Comparison of ENCODE assay signal across 18 cellular contexts in the genomic region with DNA sequence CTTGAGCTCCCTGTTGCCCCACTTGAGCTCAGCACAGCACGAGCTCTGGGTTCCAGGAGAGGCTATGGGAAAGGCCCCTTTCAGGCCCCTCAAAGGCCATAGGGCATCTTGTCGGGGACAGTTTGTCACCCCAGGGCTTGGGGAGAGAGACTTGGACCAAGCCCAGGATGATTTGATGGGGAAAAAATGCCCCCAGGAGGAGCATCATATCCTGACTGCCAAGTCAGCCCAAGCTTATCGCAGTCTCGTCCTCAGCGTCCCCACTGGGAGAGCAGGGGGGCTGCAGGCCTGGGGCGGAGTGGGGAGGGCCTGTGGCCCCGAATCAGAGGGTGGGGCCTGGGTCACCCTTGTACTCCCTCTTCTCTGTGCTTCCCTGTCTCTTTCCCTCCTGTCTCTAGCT. TPM values are rescaled to one million over a fixed set of nuclear protein-coding genes. Genes with fewer than 3 reads are reported as not detected.
A peak's percentile ranks its signal among the peaks of the same experiment; 100 is the strongest.
DNase-seq lines count a peak whose midpoint lies in the region; ATAC-seq, FAIRE-seq and TF ChIP-seq lines count a peak whose summit lies in the region.
"Had no signal": no experiment of that assay in that cellular context is flagged by ENCODE, and none has a peak within 500 bp of the region (broad histone marks: within the 10 kb centered on the region; RNA-seq: fewer than 3 reads in every experiment).

No MANE protein-coding gene starts in this region.

- TF ChIP-seq CTCF in liver (IDR thresholded peaks at IDR 0.05; ENCODE audit: low read depth, low read length, missing input control) (no peak), HepG2 (CRISPR knock-in tag; IDR thresholded peaks at IDR 0.05) (no peak), smooth muscle cell (IDR thresholded peaks at IDR 0.05; ENCODE audit: borderline replicate concordance, insufficient read depth, poor library complexity, severe bottlenecking) (no peak), osteocyte (IDR thresholded peaks at IDR 0.05) (no peak), esophagus muscularis mucosa (IDR thresholded peaks at IDR 0.05) (no peak)

- H3K27me3 ChIP-seq in liver (ENCODE audit: control insufficient read depth in 4 of 4, insufficient read depth in 4 of 4, low read length in 3 of 4) (no peaks in the 10 kb centered on the region), HepG2 (ENCODE audit: control insufficient read depth in 1 of 2, insufficient read depth in 2 of 2, low read length in 2 of 2) (peaks cover 16 to 45% of the 10 kb centered on the region in 2 experiments), smooth muscle cell (ENCODE audit: low read depth) (no peaks in the 10 kb centered on the region), esophagus muscularis mucosa (peaks cover 0 to 66% (median 4%) of the 10 kb centered on the region in 4 donors)

- H3K9me3 ChIP-seq in liver (ENCODE audit: control insufficient read depth in 4 of 4, low read length in 3 of 4), result no peaks in the 10 kb centered on the region
- no peaks in the 10 kb centered on the region for H3K9me3 ChIP-seq in HepG2 (ENCODE audit: low read length)
- no peaks in the 10 kb centered on the region for H3K9me3 ChIP-seq in smooth muscle cell (replicated peaks; ENCODE audit: low read depth)
- H3K9me3 ChIP-seq in esophagus muscularis mucosa, result no peaks in the 10 kb centered on the region
- H3K9me3 ChIP-seq: Caco-2 had no signal

- no peak overlapping the region for H3K27ac Mint-ChIP-seq in osteocyte (ENCODE audit: unreplicated experiment)
- H3K27ac Mint-ChIP-seq in activated T-helper 17 cell treated with anti-CD3 and anti-CD28 coated beads, Interleukin-2, amount 50 U/mL, for 72 hours, result no peak overlapping the region

- no peak for TF ChIP-seq RAD21 in liver (IDR thresholded peaks at IDR 0.05)
- TF ChIP-seq RAD21 in HepG2 (CRISPR knock-in tag; IDR thresholded peaks at IDR 0.05), result no peak

- intact Hi-C loops in HepG2 (cut with micrococcal nuclease; ENCODE audit: unreplicated experiment), result no loop called here
- intact Hi-C loops in left cardiac atrium (cut with DNase I), result no loop called here
- intact Hi-C loops in esophagus muscularis mucosa (cut with DNase I), result no loop called here

- H4K20me1 ChIP-seq in HepG2 (ENCODE audit: insufficient read depth, low read length) (no peaks in the 10 kb centered on the region), smooth muscle cell (ENCODE audit: low read depth) (no peaks in the 10 kb centered on the region)

- peaks cover 20% of the 10 kb centered on the region for H3K4me1 Mint-ChIP-seq in osteocyte (ENCODE audit: unreplicated experiment)
- H3K4me1 Mint-ChIP-seq in activated T-helper 17 cell treated with anti-CD3 and anti-CD28 coated beads, Interleukin-2, amount 50 U/mL, for 72 hours, result peaks cover 17% of the 10 kb centered on the region

- POLR2A ChIA-PET in HepG2 (lab: Yijun Ruan, JAX), result no interaction called here

- H3K27me3 Mint-ChIP-seq in osteocyte (ENCODE audit: unreplicated experiment), result peaks cover 2% of the 10 kb centered on the region
- no peaks in the 10 kb centered on the region for H3K27me3 Mint-ChIP-seq in activated T-helper 17 cell treated with anti-CD3 and anti-CD28 coated beads, Interleukin-2, amount 50 U/mL, for 72 hours

- CTCF ChIA-PET in HepG2 (lab: Yijun Ruan, JAX; ENCODE audit: low intra/inter-chr PET ratio, low total read pairs), result no interaction called here

- BruUV-seq in HepG2 (replicated peaks; lab: Mats Ljungman, UMichigan), result no TSS peak

- H3K36me3 ChIP-seq in liver (ENCODE audit: control insufficient read depth in 4 of 4, insufficient read depth in 3 of 4, low read depth in 1 of 4, low read length in 3 of 4) (no peaks in the 10 kb centered on the region), HepG2 (replicated peaks in 1 of 2; ENCODE audit: control insufficient read depth in 1 of 2, insufficient read depth in 2 of 2, low read length in 2 of 2) (no peaks in the 10 kb centered on the region), smooth muscle cell (ENCODE audit: low read depth) (no peaks in the 10 kb centered on the region), esophagus muscularis mucosa (no peaks in the 10 kb centered on the region)

- FAIRE-seq in HepG2 (lab: Jason Lieb, UNC), result no peak

- H3K9ac ChIP-seq in liver (ENCODE audit: low read depth in 1 of 2, low read length in 2 of 2) (no peak overlapping the region), HepG2 (ENCODE audit: insufficient read depth, low read depth, low read length) (no peak overlapping the region), smooth muscle cell (ENCODE audit: low read depth) (no peak overlapping the region)
- H3K9ac ChIP-seq: KMS-11 had no signal

- TF ChIP-seq POLR2A in HepG2 (IDR thresholded peaks at IDR 0.05; ENCODE audit: insufficient read depth in 1 of 2, low read depth in 2 of 2, low read length in 2 of 2), result no peak
- TF ChIP-seq POLR2A in esophagus muscularis mucosa (IDR thresholded peaks at IDR 0.05; ENCODE audit: low read depth), result no peak

- H2AFZ ChIP-seq in HepG2 (ENCODE audit: low read length) (no peak overlapping the region), smooth muscle cell (ENCODE audit: low read depth) (no peak overlapping the region)
- H2AFZ ChIP-seq: PC-9 had no signal

- 74% methylated on average over 7 of the region's 7 CpGs for WGBS in liver
- whole genome bisulfite sequencing in HepG2 (ENCODE audit: low lambda C conversion rate), result 14% methylated on average over 7 of the region's 7 CpGs
- WGBS in smooth muscle cell (ENCODE audit: low lambda C conversion rate), result 22% methylated on average over 6 of the region's 7 CpGs
- WGBS in esophagus muscularis mucosa, result 41% methylated on average over 6 of the region's 7 CpGs

- no peaks in the 10 kb centered on the region for H3K36me3 Mint-ChIP-seq in osteocyte (ENCODE audit: unreplicated experiment)
- H3K36me3 Mint-ChIP-seq in activated T-helper 17 cell treated with anti-CD3 and anti-CD28 coated beads, Interleukin-2, amount 50 U/mL, for 72 hours (ENCODE audit: low read depth), result no peaks in the 10 kb centered on the region
- H3K36me3 Mint-ChIP-seq: CD4-positive, CD25-positive, alpha-beta regulatory T cell had no signal

- TF ChIP-seq EP300 in HepG2 (IDR thresholded peaks at IDR 0.05; ENCODE audit: low read depth in 2 of 2, low read length in 2 of 2), result no peak
- no peak for TF ChIP-seq EP300 in HepG2 (CRISPR knock-in tag; IDR thresholded peaks at IDR 0.05; ENCODE audit: borderline replicate concordance)
- no peak for TF ChIP-seq EP300 in esophagus muscularis mucosa (IDR thresholded peaks at IDR 0.05)

- H3K4me2 ChIP-seq in HepG2 (ENCODE audit: low read depth, low read length) (no peak overlapping the region), smooth muscle cell (peak overlapping the region; percentile 54)
- H3K4me2 ChIP-seq: KMS-11, PC-9 had no signal

- in situ Hi-C loops in HepG2 (cut with HindIII; ENCODE audit: extremely low pct_ligation_motif_present, low pct_unique_long_range_greater_than_20kb), result no loop called here

- no peak overlapping the region for H3K27ac ChIP-seq in liver (ENCODE audit: low read depth in 1 of 2, low read length in 2 of 2)
- no peak overlapping the region for H3K27ac ChIP-seq in HepG2 (ENCODE audit: extremely low read length, insufficient read depth, low read length)
- H3K27ac ChIP-seq in smooth muscle cell (ENCODE audit: low read depth), result no peak overlapping the region
- no peak overlapping the region for H3K27ac ChIP-seq in esophagus muscularis mucosa (replicated peaks in 1 of 4)
- H3K27ac ChIP-seq: KMS-11, PC-9 had no signal

- DNase-seq in HepG2 (ENCODE audit: low spot score) (no peak), M059J (ENCODE audit: low read depth) (peak; percentile 43), left cardiac atrium (no peak), smooth muscle cell (lab: John Stamatoyannopoulos, UW; ENCODE audit: unreplicated experiment) (no peak), osteocyte (ENCODE audit: extremely low spot score, unreplicated experiment) (no peak), esophagus muscularis mucosa (ENCODE audit: extremely low spot score) (no peak)
- DNase-seq: Caco-2; CD4-positive, CD25-positive, alpha-beta regulatory T cell; DMS153; NCI-H1092; NCI-H1694; NCI-H524; PC-9 had no signal

- H3K4me3 Mint-ChIP-seq in osteocyte (ENCODE audit: unreplicated experiment), result no peak overlapping the region
- H3K4me3 Mint-ChIP-seq in activated T-helper 17 cell treated with anti-CD3 and anti-CD28 coated beads, Interleukin-2, amount 50 U/mL, for 72 hours, result no peak overlapping the region
- H3K4me3 Mint-ChIP-seq: CD4-positive, CD25-positive, alpha-beta regulatory T cell had no signal

- ATAC-seq in HepG2, result no peak
- peak; percentile 21 to 22 for ATAC-seq in left cardiac atrium
- ATAC-seq in activated T-helper 17 cell treated with anti-CD3 and anti-CD28 coated beads, Interleukin-2, amount 50 U/mL, for 72 hours (replicated peaks), result no peak

- H3K4me1 ChIP-seq in liver (ENCODE audit: control insufficient read depth in 4 of 4, insufficient read depth in 4 of 4, low read length in 3 of 4) (peaks cover 0 to 4% (median 0%) of the 10 kb centered on the region in 4 donors), HepG2 (ENCODE audit: insufficient read depth, low read length) (no peaks in the 10 kb centered on the region), smooth muscle cell (ENCODE audit: low read depth) (peaks cover 25% of the 10 kb centered on the region), esophagus muscularis mucosa (peaks cover 42 to 46% (median 44%) of the 10 kb centered on the region in 4 donors)
- H3K4me1 ChIP-seq: Caco-2 had no signal

- no peaks in the 10 kb centered on the region for H3K79me2 ChIP-seq in HepG2 (ENCODE audit: insufficient read depth, low read length)
- H3K79me2 ChIP-seq in smooth muscle cell (ENCODE audit: low read depth), result no peaks in the 10 kb centered on the region

- H3K4me3 ChIP-seq in liver (ENCODE audit: low read depth in 1 of 3, low read length in 3 of 3) (no peak overlapping the region), HepG2 (replicated peaks in 1 of 3; ENCODE audit: insufficient read depth in 1 of 3, low read depth in 2 of 3, low read length in 3 of 3) (no peak overlapping the region), smooth muscle cell (no peak overlapping the region), esophagus muscularis mucosa (no peak overlapping the region)
- H3K4me3 ChIP-seq: PC-9 had no signal

- no peaks in the 10 kb centered on the region for H3F3A ChIP-seq in smooth muscle cell (ENCODE audit: low read depth)

- H3K9me3 Mint-ChIP-seq in osteocyte (ENCODE audit: unreplicated experiment), result no peaks in the 10 kb centered on the region
- H3K9me3 Mint-ChIP-seq in activated T-helper 17 cell treated with anti-CD3 and anti-CD28 coated beads, Interleukin-2, amount 50 U/mL, for 72 hours, result peaks cover 4% of the 10 kb centered on the region

RNA-seq across cellular contexts. Expression of a gene that starts 17.0 kb away (rescaled TPM):
- total RNA-seq in liver (not detected), HepG2 (2016; rRNA removed; fragmentation: Illumina TruSeq; extraction: Trizol) (not detected in 2 replicates), left cardiac atrium (not detected), smooth muscle cell (not detected in 2 replicates), osteocyte (not detected in 2 replicates), esophagus muscularis mucosa (not detected)
- polyA plus RNA-seq in liver (not detected), HepG2 (2011; rRNA removed) (not detected in 2 replicates), smooth muscle cell (not detected in 2 replicates)
- not detected in 2 replicates for total RNA-seq in HepG2 (2016; cell fraction: cytosol; rRNA removed; fragmentation: Illumina TruSeq; extraction: Trizol; ENCODE audit: low read depth)
- total RNA-seq in HepG2 (2016; cell fraction: insoluble cytoplasmic fraction; rRNA removed; fragmentation: Illumina TruSeq; extraction: Trizol), result not detected in 2 replicates
- total RNA-seq in HepG2 (2016; cell fraction: membrane; rRNA removed; fragmentation: Illumina TruSeq; extraction: Trizol), result not detected in 2 replicates
- total RNA-seq in HepG2 (2016; cell fraction: nucleus; rRNA removed; fragmentation: Illumina TruSeq; extraction: Trizol), result not detected in 2 replicates
- polyA plus RNA-seq in HepG2 (2011; cell fraction: cytosol; rRNA removed), result not detected in 2 replicates
- not detected in 2 replicates for polyA plus RNA-seq in HepG2 (2011; cell fraction: nucleus; rRNA removed)
- polyA plus RNA-seq in HepG2 (2012), result not detected in 2 replicates
- polyA plus RNA-seq in HepG2 (2016; cell fraction: cytosol; fragmentation: Illumina TruSeq; extraction: Trizol; ENCODE audit: low read depth), result not detected in 2 replicates
- not detected in 2 replicates for polyA plus RNA-seq in HepG2 (2016; cell fraction: insoluble cytoplasmic fraction; fragmentation: Illumina TruSeq; extraction: Trizol; ENCODE audit: low read depth)
- polyA plus RNA-seq in HepG2 (2016; cell fraction: membrane; fragmentation: Illumina TruSeq; extraction: Trizol; ENCODE audit: low read depth), result not detected in 2 replicates
- polyA plus RNA-seq in HepG2 (2016; cell fraction: nucleus; fragmentation: Illumina TruSeq; extraction: Trizol; ENCODE audit: insufficient read depth, low read depth), result not detected in 2 replicates
- not detected in 2 replicates for polyA minus RNA-seq in HepG2 (2011; rRNA and poly(A)+ RNA removed; ENCODE audit: low replicate concordance)
- not detected in 2 replicates for polyA minus RNA-seq in HepG2 (2011; cell fraction: cytosol; rRNA and poly(A)+ RNA removed)
- polyA minus RNA-seq in HepG2 (2011; cell fraction: nucleus; rRNA and poly(A)+ RNA removed), result not detected in 2 replicates
- not detected in 2 replicates for total RNA-seq in M059J (2014; rRNA removed; shearing (Covaris generic))
- not detected for total RNA-seq in activated T-helper 17 cell treated with anti-CD3 and anti-CD28 coated beads, Interleukin-2, amount 50 U/mL, for 72 hours
- total RNA-seq: A172; Caco-2; CD4-positive, CD25-positive, alpha-beta regulatory T cell; MCF 10A; PC-9 had no signal
- polyA plus RNA-seq: CD4-positive, CD25-positive, alpha-beta regulatory T cell had no signal

RNA-seq across cellular contexts. Expression of a gene that starts 26.4 kb away (rescaled TPM):
- total RNA-seq in liver (1 to 10 TPM; 2.8 to 2.9 TPM), HepG2 (2016; rRNA removed; fragmentation: Illumina TruSeq; extraction: Trizol) (0.44 TPM in 1 of 2 replicates, not detected in the other), left cardiac atrium (1 to 10 TPM; 8.7 to 9.2 TPM), smooth muscle cell (9.8 and 19.5 TPM in 2 replicates), osteocyte (20.8 and 23.3 TPM in 2 replicates), esophagus muscularis mucosa (10 to 100 TPM in 1 of 4 donors, 1 to 10 TPM in 3; 6.1 to 10.7 (median 8.3) TPM)
- polyA plus RNA-seq in liver (1 to 10 TPM in 1 of 2 donors, under 1 TPM in 1; 0.22 to 2.4 TPM), HepG2 (2011; rRNA removed) (1.5 and 1.6 TPM in 2 replicates), smooth muscle cell (6.0 and 7.9 TPM in 2 replicates)
- total RNA-seq in HepG2 (2016; cell fraction: cytosol; rRNA removed; fragmentation: Illumina TruSeq; extraction: Trizol; ENCODE audit: low read depth), result not detected in 2 replicates
- total RNA-seq in HepG2 (2016; cell fraction: insoluble cytoplasmic fraction; rRNA removed; fragmentation: Illumina TruSeq; extraction: Trizol), result 0.18 and 0.80 TPM in 2 replicates
- 0.22 and 0.24 TPM in 2 replicates for total RNA-seq in HepG2 (2016; cell fraction: membrane; rRNA removed; fragmentation: Illumina TruSeq; extraction: Trizol)
- 0.19 and 0.81 TPM in 2 replicates for total RNA-seq in HepG2 (2016; cell fraction: nucleus; rRNA removed; fragmentation: Illumina TruSeq; extraction: Trizol)
- 1.1 and 2.1 TPM in 2 replicates for polyA plus RNA-seq in HepG2 (2011; cell fraction: cytosol; rRNA removed)
- 3.6 and 4.6 TPM in 2 replicates for polyA plus RNA-seq in HepG2 (2011; cell fraction: nucleus; rRNA removed)
- 0.72 and 1.2 TPM in 2 replicates for polyA plus RNA-seq in HepG2 (2012)
- polyA plus RNA-seq in HepG2 (2016; cell fraction: cytosol; fragmentation: Illumina TruSeq; extraction: Trizol; ENCODE audit: low read depth), result 0.07 and 0.11 TPM in 2 replicates
- 0.16 TPM in 1 of 2 replicates, not detected in the other for polyA plus RNA-seq in HepG2 (2016; cell fraction: insoluble cytoplasmic fraction; fragmentation: Illumina TruSeq; extraction: Trizol; ENCODE audit: low read depth)
- 0.12 and 0.18 TPM in 2 replicates for polyA plus RNA-seq in HepG2 (2016; cell fraction: membrane; fragmentation: Illumina TruSeq; extraction: Trizol; ENCODE audit: low read depth)
- 0.70 and 1.00 TPM in 2 replicates for polyA plus RNA-seq in HepG2 (2016; cell fraction: nucleus; fragmentation: Illumina TruSeq; extraction: Trizol; ENCODE audit: insufficient read depth, low read depth)
- 3.4 and 11.1 TPM in 2 replicates for polyA minus RNA-seq in HepG2 (2011; rRNA and poly(A)+ RNA removed; ENCODE audit: low replicate concordance)
- polyA minus RNA-seq in HepG2 (2011; cell fraction: cytosol; rRNA and poly(A)+ RNA removed), result 1.5 TPM in 2 replicates
- polyA minus RNA-seq in HepG2 (2011; cell fraction: nucleus; rRNA and poly(A)+ RNA removed), result 2.4 and 4.6 TPM in 2 replicates
- 4.9 and 11.9 TPM in 2 replicates for total RNA-seq in M059J (2014; rRNA removed; shearing (Covaris generic))
- total RNA-seq in activated T-helper 17 cell treated with anti-CD3 and anti-CD28 coated beads, Interleukin-2, amount 50 U/mL, for 72 hours, result 10 to 100 TPM; 42.6 to 48.8 TPM

Comparison
In these comparisons a context has a peak if more than half of its experiments do, and no peak if none do; other contexts are left out.
1. ATAC-seq: peak in left cardiac atrium (2 of 2); none in HepG2 (single experiment) and activated T-helper 17 cell treated with anti-CD3 and anti-CD28 coated beads, Interleukin-2, amount 50 U/mL, for 72 hours (single experiment).